23 cellular contexts compared by ENCODE assay signal in the genomic region with DNA sequence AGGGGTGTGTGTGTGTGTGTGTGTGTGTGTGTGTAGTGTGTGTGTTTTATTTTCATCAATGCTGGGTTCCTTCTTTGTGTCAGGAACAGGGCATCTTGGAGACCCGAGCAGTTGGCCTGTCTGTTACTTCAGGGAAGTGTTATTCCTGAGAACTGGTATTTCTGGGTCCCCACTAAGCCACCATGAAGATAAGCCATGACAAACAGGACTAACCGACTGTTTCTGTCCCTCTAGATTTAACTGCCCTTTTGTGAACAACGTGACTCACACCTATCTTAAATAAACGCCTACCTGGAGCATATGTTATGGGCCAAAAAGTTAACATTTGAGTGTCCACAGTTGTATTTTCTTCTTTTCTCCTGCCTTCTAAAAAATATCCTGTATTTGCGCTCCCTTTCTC. TPM values are rescaled to one million over a fixed set of nuclear protein-coding genes. Genes with fewer than 3 reads are reported as not detected.
DNase-seq lines count a peak whose midpoint lies in the region; ATAC-seq and TF ChIP-seq lines count a peak whose summit lies in the region.
"Had no signal": no experiment of that assay in that cellular context is flagged by ENCODE, and none has a peak within 500 bp of the region (broad histone marks: within the 10 kb centered on the region; RNA-seq: fewer than 3 reads in every experiment).

No MANE protein-coding gene starts in this region.

- no peak for ATAC-seq in natural killer cell
- ATAC-seq in natural killer cell treated with Interleukin-12 subunit alpha and Interleukin-12 subunit beta and Interleukin-15 and Interleukin-18, amount 100 ng/mL, for 72 hours: no peak
- ATAC-seq in RWPE2 (ENCODE audit: low read depth): no peak
- peak; percentile 52 for ATAC-seq in left colon
- ATAC-seq in HG02884 (IDR thresholded peaks at IDR 0.05; ENCODE audit: unreplicated experiment): no peak
- ATAC-seq: SK-N-SH treated with all-trans-retinoic acid at 6 μM for 48 hours had no signal

- H3K9me3 Mint-ChIP-seq in natural killer cell: no peaks in the 10 kb centered on the region
- H3K9me3 Mint-ChIP-seq in natural killer cell treated with Interleukin-12 subunit alpha and Interleukin-12 subunit beta and Interleukin-15 and Interleukin-18, amount 100 ng/mL, for 72 hours: no peaks in the 10 kb centered on the region

- H3K27ac Mint-ChIP-seq in natural killer cell: peak overlapping the region; percentile 6 to 15
- H3K27ac Mint-ChIP-seq in natural killer cell treated with Interleukin-12 subunit alpha and Interleukin-12 subunit beta and Interleukin-15 and Interleukin-18, amount 100 ng/mL, for 72 hours: peak overlapping the region in 1 of 2 donors; percentile 5

- H3K4me1 Mint-ChIP-seq in natural killer cell: peaks cover 49 to 54% of the 10 kb centered on the region in 2 donors
- peaks cover 29 to 38% of the 10 kb centered on the region in 2 donors for H3K4me1 Mint-ChIP-seq in natural killer cell treated with Interleukin-12 subunit alpha and Interleukin-12 subunit beta and Interleukin-15 and Interleukin-18, amount 100 ng/mL, for 72 hours (ENCODE audit: low read depth in 2 of 2)

- DNase-seq in natural killer cell (no peak), RWPE2 (ENCODE audit: low spot score) (no peak), left colon (no peak), ecto neural progenitor cell (ENCODE audit: low spot score) (no peak), spleen (no peak)
- DNase-seq in natural killer cell treated with Interleukin-12 subunit alpha and Interleukin-12 subunit beta and Interleukin-15 and Interleukin-18, amount 100 ng/mL, for 72 hours (ENCODE audit: low spot score): no peak
- DNase-seq: DMS 273 treated with DMSO at 0.1 percent for 48 hours; GDM1; GM23248; HCEC 1CT; Kasumi-1; MG63; NCI-H1048; NCI-H1436 treated with DMSO at 0.1 percent for 48 hours; NCI-H2029 treated with DMSO at 0.1 percent for 48 hours; NCI-H2171 treated with DMSO at 0.1 percent for 48 hours; NCI-H446 treated with DMSO at 0.1 percent for 48 hours; NK-92 treated with Interleukin-12 subunit alpha and Interleukin-12 subunit beta, amount 100 ng/mL, for 24 hours; SHP77 had no signal

- H3K27me3 ChIP-seq in RWPE2 (ENCODE audit: insufficient read depth, poor library complexity, severe bottlenecking) (no peaks in the 10 kb centered on the region), spleen (replicated peaks in 1 of 7) (no peaks in the 10 kb centered on the region)
- H3K27me3 ChIP-seq: BLaER1 had no signal

- H3K4me3 Mint-ChIP-seq in natural killer cell: no peak overlapping the region
- no peak overlapping the region for H3K4me3 Mint-ChIP-seq in natural killer cell treated with Interleukin-12 subunit alpha and Interleukin-12 subunit beta and Interleukin-15 and Interleukin-18, amount 100 ng/mL, for 72 hours

- H3K4me3 ChIP-seq in RWPE2 (ENCODE audit: severe bottlenecking): no peak overlapping the region
- H3K4me3 ChIP-seq in spleen: no peak overlapping the region
- H3K4me3 ChIP-seq: A549, BLaER1, GM23248, MG63 had no signal

- no peaks in the 10 kb centered on the region for H3K36me3 ChIP-seq in RWPE2 (ENCODE audit: low read depth)
- peaks cover 0 to 13% (median 0%) of the 10 kb centered on the region in 6 donors for H3K36me3 ChIP-seq in spleen
- H3K36me3 ChIP-seq: BLaER1, MG63 had no signal

- no peaks in the 10 kb centered on the region for H3K27me3 Mint-ChIP-seq in natural killer cell (ENCODE audit: low read depth in 2 of 2)
- H3K27me3 Mint-ChIP-seq in natural killer cell treated with Interleukin-12 subunit alpha and Interleukin-12 subunit beta and Interleukin-15 and Interleukin-18, amount 100 ng/mL, for 72 hours: no peaks in the 10 kb centered on the region

- TF ChIP-seq POLR2A in spleen (IDR thresholded peaks at IDR 0.05): no peak

- H3K9me3 ChIP-seq in RWPE2 (ENCODE audit: severe bottlenecking) (no peaks in the 10 kb centered on the region), spleen (no peaks in the 10 kb centered on the region)
- H3K9me3 ChIP-seq: A549, BLaER1 had no signal

- H3K27ac ChIP-seq in RWPE2 (ENCODE audit: poor library complexity, severe bottlenecking) (no peak overlapping the region), spleen (no peak overlapping the region)
- H3K27ac ChIP-seq: A549, BLaER1, GM23248 had no signal

- no peak for TF ChIP-seq CTCF in natural killer cell (IDR thresholded peaks at IDR 0.05)
- peak; percentile 11 for TF ChIP-seq CTCF in RWPE2 (IDR thresholded peaks at IDR 0.05; ENCODE audit: poor library complexity, severe bottlenecking)
- TF ChIP-seq CTCF in spleen (IDR thresholded peaks at IDR 0.05 in 8 of 11, conservative IDR thresholded peaks at IDR 0.05 in 3 of 11): no peak

- H3K36me3 Mint-ChIP-seq in natural killer cell: no peaks in the 10 kb centered on the region
- no peaks in the 10 kb centered on the region for H3K36me3 Mint-ChIP-seq in natural killer cell treated with Interleukin-12 subunit alpha and Interleukin-12 subunit beta and Interleukin-15 and Interleukin-18, amount 100 ng/mL, for 72 hours

- intact Hi-C loops in natural killer cell (cut with micrococcal nuclease): no loop called here
- intact Hi-C loops in left colon (cut with DNase I, micrococcal nuclease): no loop called here
- intact Hi-C loops in spleen (cut with DNase I; ENCODE audit: low total_unique reads): no loop called here

- 69 to 92% (median 85%) methylated on average over 5 of the region's 5 CpGs for WGBS in spleen, 5 donors

- H3K4me1 ChIP-seq in RWPE2 (ENCODE audit: insufficient read depth, poor library complexity, severe bottlenecking): peaks cover under 1% of the 10 kb centered on the region
- peaks cover 0 to 27% (median 0%) of the 10 kb centered on the region in 6 donors for H3K4me1 ChIP-seq in spleen
- H3K4me1 ChIP-seq: BLaER1 had no signal

RNA-seq across cellular contexts. Expression of a gene that starts 19.5 kb away (rescaled TPM):
- total RNA-seq in natural killer cell (100 to 1,000 TPM in 2 of 3 donors, 10 to 100 TPM in 1; 86.9 to 136 (median 101) TPM), left colon (10 to 100 TPM; 50.8 to 65.7 TPM), spleen (10 to 100 TPM; 37.2 to 81.5 (median 47.4) TPM)
- 10 to 100 TPM; 34.5 to 44.1 TPM for total RNA-seq in natural killer cell treated with Interleukin-12 subunit alpha and Interleukin-12 subunit beta and Interleukin-15 and Interleukin-18, amount 100 ng/mL, for 72 hours
- 10 to 100 TPM; 12.4 to 13.4 (median 12.8) TPM for polyA plus RNA-seq in spleen
- total RNA-seq: GM23248 had no signal
- polyA plus RNA-seq: GM23248 had no signal

RNA-seq across cellular contexts. Expression of a gene that starts 36.9 kb away (rescaled TPM):
- total RNA-seq in natural killer cell: 10 to 100 TPM in 2 of 3 donors, 1 to 10 TPM in 1; 8.6 to 14.7 (median 14.2) TPM
- total RNA-seq in natural killer cell treated with Interleukin-12 subunit alpha and Interleukin-12 subunit beta and Interleukin-15 and Interleukin-18, amount 100 ng/mL, for 72 hours: 10 to 100 TPM; 17.8 to 21.0 TPM
- 10 to 100 TPM; 16.8 to 18.6 TPM for total RNA-seq in left colon
- total RNA-seq in spleen: 10 to 100 TPM; 15.7 to 26.3 (median 17.7) TPM
- 1 to 10 TPM; 1.4 to 2.1 (median 1.7) TPM for polyA plus RNA-seq in spleen
